ENCODE assay signal across 30 cellular contexts in the genomic region with DNA sequence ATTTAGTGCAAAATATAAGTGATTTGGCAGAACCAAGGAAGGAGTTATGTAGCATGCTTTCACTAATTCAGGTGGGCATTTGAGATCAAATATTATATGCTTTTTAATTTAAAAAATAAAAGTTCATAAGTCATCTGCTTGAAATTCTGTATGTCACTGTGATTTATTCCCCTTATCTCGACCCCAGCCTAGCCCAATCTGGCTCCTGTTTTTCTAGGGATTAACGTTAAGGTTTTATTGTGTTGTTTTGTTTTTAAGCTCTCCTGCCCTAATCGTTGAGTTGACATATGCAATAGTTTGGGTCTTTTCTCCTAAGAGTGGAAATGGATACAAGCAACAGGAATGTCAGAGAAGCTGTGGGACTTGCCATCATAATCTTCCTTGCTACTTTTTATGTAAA. TPM values are rescaled to one million over a fixed set of nuclear protein-coding genes. Genes with fewer than 3 reads are reported as not detected.
"Had no signal": no experiment of that assay in that cellular context is flagged by ENCODE, and none has a peak within 500 bp of the region (broad histone marks: within the 10 kb centered on the region; RNA-seq: fewer than 3 reads in every experiment).

No MANE protein-coding gene starts in this region.

- H2AFZ ChIP-seq: hepatocyte had no signal

- ATAC-seq: effector memory CD8-positive, alpha-beta T cell; esophagus mucosa; foreskin keratinocyte; gastrocnemius medialis; gastroesophageal sphincter; heart left ventricle; heart right ventricle had no signal

- H3K4me3 ChIP-seq: coronary artery, dorsolateral prefrontal cortex, esophagus muscularis mucosa, esophagus squamous epithelium, gastrocnemius medialis, gastroesophageal sphincter, heart left ventricle, heart right ventricle, hepatocyte had no signal

- H3K4me1 ChIP-seq: esophagus muscularis mucosa, esophagus squamous epithelium, foreskin keratinocyte, gastroesophageal sphincter had no signal

- H3K79me2 ChIP-seq: hepatocyte had no signal

- H3K9me3 ChIP-seq: esophagus muscularis mucosa, esophagus squamous epithelium, gastrocnemius medialis, gastroesophageal sphincter, heart left ventricle, heart right ventricle had no signal

- FAIRE-seq: endometrium, frontal cortex had no signal

- H3K36me3 ChIP-seq: esophagus muscularis mucosa, esophagus squamous epithelium, gastrocnemius medialis, gastroesophageal sphincter, heart left ventricle, heart right ventricle had no signal

- DNase-seq: cortex of kidney; dermis blood vessel endothelial cell; dorsolateral prefrontal cortex; effector CD4-positive, alpha-beta T cell; effector CD8-positive, alpha-beta T cell; effector memory CD4-positive, alpha-beta T cell; effector memory CD8-positive, alpha-beta T cell; endodermal cell; erythroblast; esophagus squamous epithelium; foreskin fibroblast; foreskin keratinocyte; foreskin melanocyte; gastrocnemius medialis; glutamatergic neuron; head of caudate nucleus; heart left ventricle; heart right ventricle; hippocampal formation had no signal

- H3K27me3 ChIP-seq: esophagus muscularis mucosa, gastrocnemius medialis, gastroesophageal sphincter, heart left ventricle, heart right ventricle, hepatocyte had no signal

- H3K4me2 ChIP-seq: hepatocyte had no signal

- H3K27ac ChIP-seq: coronary artery, dorsolateral prefrontal cortex, epithelial cell of prostate, esophagus muscularis mucosa, esophagus squamous epithelium, foreskin keratinocyte, gastroesophageal sphincter, heart left ventricle, heart right ventricle had no signal

RNA-seq across cellular contexts. Expression of gene WIPF3, which starts 42.6 kb away (rescaled TPM):
- total RNA-seq: dermis microvascular lymphatic vessel endothelial cell, glomerular endothelial cell had no signal
- polyA plus RNA-seq: fibroblast of lung had no signal
